7 cellular contexts compared by ENCODE assay signal in the genomic region with DNA sequence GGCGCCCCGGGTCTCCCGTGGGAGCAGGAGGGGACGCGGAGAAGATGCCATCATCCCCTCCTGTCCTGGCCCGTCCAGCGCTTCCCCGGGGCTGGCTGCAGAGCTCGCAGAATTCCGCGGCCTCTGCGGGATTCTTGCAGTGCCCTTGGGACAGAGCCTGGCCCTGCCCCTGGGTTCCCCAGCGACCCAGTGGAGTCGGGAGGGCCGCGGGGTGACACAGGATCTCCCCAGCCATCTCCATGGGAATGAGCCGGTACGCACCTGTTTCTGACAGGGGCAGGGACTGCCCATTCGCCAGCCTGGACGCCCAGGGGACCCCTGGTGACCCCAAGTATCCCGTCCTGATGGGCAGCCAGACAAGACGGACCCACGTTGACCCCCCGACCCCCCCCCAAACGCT. TPM values are rescaled to one million over a fixed set of nuclear protein-coding genes. Genes with fewer than 3 reads are reported as not detected.
"Had no signal": no experiment of that assay in that cellular context is flagged by ENCODE, and none has a peak within 500 bp of the region (broad histone marks: within the 10 kb centered on the region; RNA-seq: fewer than 3 reads in every experiment).

No MANE protein-coding gene starts in this region.

- ATAC-seq: HepG2 had no signal

- H3K4me3 ChIP-seq: GM23248 had no signal

- H3K27ac ChIP-seq: GM23248, HL-60 had no signal

- H2AFZ ChIP-seq: GM23248 had no signal

- H3K9ac ChIP-seq: GM23248 had no signal

- DNase-seq: GM23248, GOT3, H9, HCEC 1CT had no signal

RNA-seq across cellular contexts. Expression of a gene that starts 0.5 kb away (rescaled TPM):
- polyA plus RNA-seq: GM23248, HepG2, IgD-negative memory B cell had no signal
